In the genomic region with DNA sequence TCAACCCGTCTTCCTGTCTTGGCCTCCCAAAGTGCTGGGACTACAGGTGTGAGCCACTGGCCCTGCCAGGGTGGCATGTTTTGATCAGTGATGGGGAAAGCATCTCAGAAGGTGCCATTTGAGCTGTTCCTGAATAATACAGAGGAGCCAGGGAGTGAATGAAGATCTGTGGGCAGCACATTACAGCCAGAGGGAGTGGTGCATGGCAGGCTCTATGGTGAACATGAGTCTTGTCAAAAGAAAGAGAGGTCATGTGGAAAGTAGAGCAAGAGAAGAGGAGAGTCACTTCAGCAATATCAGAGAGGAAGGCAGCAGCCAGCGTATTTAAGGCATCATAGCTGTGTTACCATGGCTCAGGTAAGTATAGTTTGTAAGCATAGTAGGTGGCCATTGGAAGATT, we compare ENCODE assay signal across 12 cellular contexts.
"Had no signal": no experiment of that assay in that cellular context is flagged by ENCODE, and none has a peak within 500 bp of the region (broad histone marks: within the 10 kb centered on the region; RNA-seq: fewer than 3 reads in every experiment).

No MANE protein-coding gene starts in this region.

- H3K27me3 Mint-ChIP-seq: activated T-helper 17 cell treated with anti-CD3 and anti-CD28 coated beads, Interleukin-2, amount 50 U/mL, for 72 hours; stimulated activated naive B cell treated with anti-CD40 and anti-IgM and Interleukin-4, amounts not matched to agents 10 μg/mL and 1 μg/mL and 100 μg/mL, for 72 hours had no signal

- H3K4me1 ChIP-seq: ascending aorta had no signal

- H3K27ac Mint-ChIP-seq: activated T-helper 17 cell treated with anti-CD3 and anti-CD28 coated beads, Interleukin-2, amount 50 U/mL, for 72 hours; endodermal cell; stimulated activated naive B cell treated with anti-CD40 and anti-IgM and Interleukin-4, amounts not matched to agents 10 μg/mL and 1 μg/mL and 100 μg/mL, for 72 hours had no signal

- H3K27ac ChIP-seq: ascending aorta, cardiac muscle cell, hepatocyte, pancreas, thyroid gland had no signal

- FAIRE-seq: kidney, pancreas had no signal

- H3K9me3 Mint-ChIP-seq: activated T-helper 17 cell treated with anti-CD3 and anti-CD28 coated beads, Interleukin-2, amount 50 U/mL, for 72 hours; endodermal cell; stimulated activated naive B cell treated with anti-CD40 and anti-IgM and Interleukin-4, amounts not matched to agents 10 μg/mL and 1 μg/mL and 100 μg/mL, for 72 hours had no signal

- H3K4me3 ChIP-seq: ascending aorta, cardiac muscle cell, hepatocyte, pancreas, thyroid gland had no signal

- ATAC-seq: activated T-helper 17 cell treated with anti-CD3 and anti-CD28 coated beads, Interleukin-2, amount 50 U/mL, for 72 hours; pancreas; stimulated activated naive B cell treated with anti-CD40 and anti-IgM and Interleukin-4, amounts not matched to agents 10 μg/mL and 1 μg/mL and 100 μg/mL, for 72 hours had no signal

- H3K4me3 Mint-ChIP-seq: activated T-helper 17 cell treated with anti-CD3 and anti-CD28 coated beads, Interleukin-2, amount 50 U/mL, for 72 hours; endodermal cell; stimulated activated naive B cell treated with anti-CD40 and anti-IgM and Interleukin-4, amounts not matched to agents 10 μg/mL and 1 μg/mL and 100 μg/mL, for 72 hours had no signal

- DNase-seq: activated CD4-positive, CD25-positive, alpha-beta regulatory T cell treated with anti-CD3 and anti-CD28 coated beads, Interleukin-2, amount 50 U/mL, for 72 hours; activated naive CD4-positive, alpha-beta T cell treated with Interleukin-2 at 50 U/mL for 16 hours; endodermal cell; kidney; pancreas; stimulated activated CD4-positive, alpha-beta T cell treated with anti-CD3 and anti-CD28 coated beads, Interleukin-2, amount 100 ng/mL, for 48 hours; stimulated activated naive B cell treated with anti-CD40 and anti-IgM and Interleukin-4, amounts not matched to agents 10 μg/mL and 1 μg/mL and 100 μg/mL, for 72 hours; thyroid gland had no signal

- H3K27me3 ChIP-seq: ascending aorta, cardiac muscle cell, hepatocyte, pancreas, thyroid gland had no signal
